8 cellular contexts compared by ENCODE assay signal in genomic region chr5:128498844-128499455, GRCh38. TPM values are rescaled to one million over a fixed set of nuclear protein-coding genes. Genes with fewer than 3 reads are reported as not detected.
DNase-seq lines count a peak whose midpoint lies in the region; ATAC-seq, FAIRE-seq and TF ChIP-seq lines count a peak whose summit lies in the region.

No MANE protein-coding gene starts in this region.

- no peak overlapping the region for H3K4me2 ChIP-seq in OCI-LY1 (ENCODE audit: low read length)

- H3K27me3 ChIP-seq in OCI-LY1 (ENCODE audit: insufficient read depth, low read length) = no peaks in the 10 kb centered on the region
- no peaks in the 10 kb centered on the region for H3K27me3 ChIP-seq in small intestine (ENCODE audit: control insufficient read depth in 2 of 2, insufficient read depth in 2 of 2, low read length in 2 of 2)

- WGBS in small intestine, 3 donors = 41 to 49% (median 42%) methylated on average over 5 of the region's 5 CpGs

- H2AFZ ChIP-seq in OCI-LY1 (ENCODE audit: low read length) = no peak overlapping the region

- H4K20me1 ChIP-seq in OCI-LY1 (ENCODE audit: insufficient read depth, low read length) = no peaks in the 10 kb centered on the region

- no peak overlapping the region for H3K27ac ChIP-seq in OCI-LY1 (ENCODE audit: low read depth, low read length, poor library complexity, severe bottlenecking)
- no peak overlapping the region for H3K27ac ChIP-seq in small intestine (ENCODE audit: low read depth in 1 of 2, low read length in 1 of 2)

- FAIRE-seq in A204.1 (lab: Jason Lieb, UNC) (peak; percentile 99), small intestine (lab: Jason Lieb, UNC) (peak; percentile 57)

- no peaks in the 10 kb centered on the region for H3F3A ChIP-seq in OCI-LY1 (ENCODE audit: insufficient read depth, low read length)

- DNase-seq in fibroblast of peridontal ligament (ENCODE audit: extremely low read depth) (peak; percentile 87), small intestine (peak; percentile 26)

- no peak for ATAC-seq in HG03175 (IDR thresholded peaks at IDR 0.05; ENCODE audit: unreplicated experiment)
- no peak for ATAC-seq in HG02588 (IDR thresholded peaks at IDR 0.05; ENCODE audit: unreplicated experiment)
- ATAC-seq in HG03457 (IDR thresholded peaks at IDR 0.05; ENCODE audit: unreplicated experiment) = no peak

- no peaks in the 10 kb centered on the region for H3K9me2 ChIP-seq in OCI-LY1 (ENCODE audit: low read depth, low read length)

- H3K9me3 ChIP-seq in OCI-LY1 (ENCODE audit: low read length) (no peaks in the 10 kb centered on the region), small intestine (ENCODE audit: control insufficient read depth, low read depth) (no peaks in the 10 kb centered on the region)

- H3K4me1 ChIP-seq in OCI-LY1 (ENCODE audit: insufficient read depth, low read length, severe bottlenecking) = no peaks in the 10 kb centered on the region
- H3K4me1 ChIP-seq in small intestine (ENCODE audit: control insufficient read depth in 2 of 2, insufficient read depth in 1 of 2, low read depth in 1 of 2, low read length in 1 of 2) = no peaks in the 10 kb centered on the region

- H3K79me2 ChIP-seq in OCI-LY1 (ENCODE audit: insufficient read depth, low read length) = no peaks in the 10 kb centered on the region

- H3K36me3 ChIP-seq in OCI-LY1 (ENCODE audit: insufficient read depth, low read length) = no peaks in the 10 kb centered on the region
- H3K36me3 ChIP-seq in small intestine (ENCODE audit: control insufficient read depth in 2 of 2, insufficient read depth in 2 of 2, low read length in 2 of 2) = no peaks in the 10 kb centered on the region

- peak; percentile 16; the same call in 1 of the 3 replicates for TF ChIP-seq CTCF in GM12872 (IDR thresholded peaks at IDR 0.05; ENCODE audit: insufficient read depth, low read depth, low read length)
- TF ChIP-seq CTCF in OCI-LY1 (IDR thresholded peaks at IDR 0.05; ENCODE audit: low read length) = peak; percentile 46

- H3K4me3 ChIP-seq in OCI-LY1 (ENCODE audit: low read depth, low read length, poor library complexity, severe bottlenecking) = no peak overlapping the region
- H3K4me3 ChIP-seq in small intestine (ENCODE audit: low read depth in 1 of 2, low read length in 2 of 2) = no peak overlapping the region

- H3K9ac ChIP-seq in OCI-LY1 (ENCODE audit: low read length) = no peak overlapping the region

RNA-seq across cellular contexts. Expression of gene FBN2, which starts 39.1 kb away (rescaled TPM):
- polyA plus RNA-seq in small intestine = under 1 TPM in 2 of 3 donors, not detected in 1; under 0.01 to 0.21 TPM
